In genomic region chr20:3670945-3671344, GRCh38 we compare ENCODE assay signal across 19 cellular contexts. TPM values are rescaled to one million over a fixed set of nuclear protein-coding genes. Genes with fewer than 3 reads are reported as not detected.
A peak's percentile ranks its signal among the peaks of the same experiment; 100 is the strongest.
DNase-seq lines count a peak whose midpoint lies in the region; ATAC-seq and TF ChIP-seq lines count a peak whose summit lies in the region.
"Had no signal": no experiment of that assay in that cellular context is flagged by ENCODE, and none has a peak within 500 bp of the region (broad histone marks: within the 10 kb centered on the region; RNA-seq: fewer than 3 reads in every experiment).

No MANE protein-coding gene starts in this region.

- peak overlapping the region; percentile 44 for H3K18ac ChIP-seq in neuronal stem cell (ENCODE audit: low read length)

- WGBS in neuronal stem cell (ENCODE audit: extremely low coverage in 2 of 2, insufficient read length in 2 of 2, insufficient replicate concordance in 1 of 2), 2 donors, result no CpG with 5 or more reads among the region's 10 CpGs

- peak overlapping the region; percentile 63 for H2AFZ ChIP-seq in neuronal stem cell (ENCODE audit: low read length)
- H2AFZ ChIP-seq: GM23248 had no signal

- no peak overlapping the region for H3K14ac ChIP-seq in neuronal stem cell (ENCODE audit: low read length)

- peaks cover 5 to 70% (median 40%) of the 10 kb centered on the region in 3 experiments for H3K27me3 ChIP-seq in neuronal stem cell (ENCODE audit: control insufficient read depth in 3 of 3, insufficient read depth in 3 of 3, low read depth in 1 of 3, low read length in 3 of 3)
- H3K27me3 ChIP-seq in breast epithelium, result peaks cover 0 to 53% of the 10 kb centered on the region in 2 donors

- H3K36me3 ChIP-seq in neuronal stem cell (replicated peaks in 1 of 2; ENCODE audit: control insufficient read depth in 2 of 2, insufficient read depth in 2 of 2, low read length in 2 of 2) (no peaks in the 10 kb centered on the region), breast epithelium (no peaks in the 10 kb centered on the region)

- H3K9ac ChIP-seq in neuronal stem cell (ENCODE audit: low read depth, low read length, poor library complexity), result no peak overlapping the region
- H3K9ac ChIP-seq: GM23248 had no signal

- H3K4me1 Mint-ChIP-seq in WTC11, result peaks cover 31% of the 10 kb centered on the region

- H3K27ac Mint-ChIP-seq in WTC11, result no peak overlapping the region
- H3K27ac Mint-ChIP-seq: CD4-positive, CD25-positive, alpha-beta regulatory T cell; IgD-negative memory B cell had no signal

- CTCF ChIA-PET in WTC11 (lab: Charles Lee), result interaction anchor here (0.7 to 6.4 kb wide), 18 partner anchors 11 to 110 kb away, joined by 3 to 56 read pairs (median 4); partner anchors contain the start of genes ADAM33, ADISSP, HSPA12B and SIGLEC1

- intact Hi-C loops in left ventricle myocardium superior (cut with micrococcal nuclease), result no loop called here
- intact Hi-C loops in left cardiac atrium (cut with DNase I), result loop anchor here (10.0 kb wide), 3 partner anchors 94 to 414 kb away; partner anchors contain the start of gene ADISSP (in 1 of the 2)
- intact Hi-C loops in breast epithelium (cut with DNase I; ENCODE audit: low total_unique reads), result no loop called here

- H4K91ac ChIP-seq in neuronal stem cell (ENCODE audit: low read depth, low read length, poor library complexity), result peak overlapping the region; percentile 30

- no peak overlapping the region for H3K4ac ChIP-seq in neuronal stem cell (ENCODE audit: low read length)

- H3K4me3 Mint-ChIP-seq in WTC11, result 0 out of 2 replicates have a peak overlapping the region, but pooled peaks have one; percentile 27
- H3K4me3 Mint-ChIP-seq: IgD-negative memory B cell had no signal

- H3K9me3 ChIP-seq in neuronal stem cell (replicated peaks in 1 of 2; ENCODE audit: control insufficient read depth in 2 of 2, insufficient read depth in 1 of 2, low read depth in 1 of 2, low read length in 2 of 2), result no peaks in the 10 kb centered on the region
- H3K9me3 ChIP-seq in breast epithelium, result no peaks in the 10 kb centered on the region

- ATAC-seq in left ventricle myocardium superior (no peak), left cardiac atrium (no peak), WTC11 (no peak), GM18868 (IDR thresholded peaks at IDR 0.05; ENCODE audit: unreplicated experiment) (no peak), HG02840 (IDR thresholded peaks at IDR 0.05; ENCODE audit: low FRiP score, unreplicated experiment) (no peak)

- POLR2A ChIA-PET in WTC11 (lab: Charles Lee), result no interaction called here

- H2BK15ac ChIP-seq in neuronal stem cell (ENCODE audit: low read length), result no peak overlapping the region

- DNase-seq in left ventricle myocardium superior (peak; percentile 22), left cardiac atrium (no peak), WTC11 (ENCODE audit: low spot score) (no peak), neuronal stem cell (ENCODE audit: low spot score) (no peak), breast epithelium (ENCODE audit: low spot score in 2 of 2) (no peak)
- DNase-seq: 8988T; C1 segment of cervical spinal cord; CD4-positive, CD25-positive, alpha-beta regulatory T cell; CD8-positive, alpha-beta memory T cell; COR-L47; DMS 273 treated with DMSO at 0.1 percent for 48 hours; DND-41; HCEC 1CT had no signal

- no peak overlapping the region for H2BK5ac ChIP-seq in neuronal stem cell (ENCODE audit: low read length)

- H2AK5ac ChIP-seq in neuronal stem cell (ENCODE audit: low read depth, low read length), result no peak overlapping the region

- H2BK120ac ChIP-seq in neuronal stem cell (ENCODE audit: low read depth, low read length), result no peak overlapping the region

- H3K79me1 ChIP-seq in neuronal stem cell (ENCODE audit: low read depth, low read length), result no peaks in the 10 kb centered on the region

- H3K27me3 Mint-ChIP-seq in WTC11 (ENCODE audit: low read depth), result peaks cover 38% of the 10 kb centered on the region

- H3K23ac ChIP-seq in neuronal stem cell (ENCODE audit: low read depth, low read length, poor library complexity), result no peak overlapping the region

- H3K9me3 Mint-ChIP-seq in WTC11, result no peaks in the 10 kb centered on the region
- H3K9me3 Mint-ChIP-seq: IgD-negative memory B cell had no signal

- no peaks in the 10 kb centered on the region for H3K36me3 Mint-ChIP-seq in WTC11
- H3K36me3 Mint-ChIP-seq: CD4-positive, CD25-positive, alpha-beta regulatory T cell; CD8-positive, alpha-beta memory T cell; IgD-negative memory B cell had no signal

- no peak for TF ChIP-seq CTCF in WTC11 (IDR thresholded peaks at IDR 0.05)
- no peak for TF ChIP-seq CTCF in breast epithelium (IDR thresholded peaks at IDR 0.05)

- H2BK12ac ChIP-seq in neuronal stem cell (ENCODE audit: low read length), result no peak overlapping the region

- TF ChIP-seq POLR2A in breast epithelium (IDR thresholded peaks at IDR 0.05), result no peak

- no peak overlapping the region for H3K4me2 ChIP-seq in neuronal stem cell (ENCODE audit: insufficient read depth, low read length, poor library complexity, severe bottlenecking)

- H3K4me3 ChIP-seq in neuronal stem cell (ENCODE audit: low read length in 2 of 2) (no peak overlapping the region), breast epithelium (no peak overlapping the region)
- H3K4me3 ChIP-seq: GM23248 had no signal

- no peak overlapping the region for H3K27ac ChIP-seq in neuronal stem cell (replicated peaks; ENCODE audit: low read length)
- no peak overlapping the region for H3K27ac ChIP-seq in breast epithelium
- H3K27ac ChIP-seq: GM23248 had no signal

- H4K8ac ChIP-seq in neuronal stem cell (ENCODE audit: low read depth, low read length), result no peak overlapping the region

- H3K4me1 ChIP-seq in neuronal stem cell (ENCODE audit: control insufficient read depth in 2 of 2, insufficient read depth in 1 of 2, low read depth in 1 of 2, low read length in 2 of 2) (peaks cover 0 to 2% of the 10 kb centered on the region in 2 donors), breast epithelium (no peaks in the 10 kb centered on the region)

TF ChIP-seq in WTC11, 78 proteins besides CTCF, POLR2A, EP300 and RAD21:
- no peak for TF ChIP-seq CREB1 (CRISPR knock-in tag; IDR thresholded peaks at IDR 0.05)
- no peak for TF ChIP-seq GABPB1 (CRISPR knock-in tag; IDR thresholded peaks at IDR 0.05)
- TF ChIP-seq ATF1 (CRISPR knock-in tag; IDR thresholded peaks at IDR 0.05), result no peak
- no peak for TF ChIP-seq ZNF263 (CRISPR knock-in tag; IDR thresholded peaks at IDR 0.05; ENCODE audit: low read depth)
- TF ChIP-seq SMAD4 (CRISPR knock-in tag; IDR thresholded peaks at IDR 0.05), result no peak
- no peak for TF ChIP-seq KAT7 (CRISPR knock-in tag; IDR thresholded peaks at IDR 0.05; ENCODE audit: borderline replicate concordance)
- no peak for TF ChIP-seq E2F4 (CRISPR knock-in tag; IDR thresholded peaks at IDR 0.05; ENCODE audit: borderline replicate concordance, low read depth)
- TF ChIP-seq MLX (CRISPR knock-in tag; IDR thresholded peaks at IDR 0.05), result no peak
- TF ChIP-seq GTF2I (CRISPR knock-in tag; conservative IDR thresholded peaks at IDR 0.05), result no peak
- no peak for TF ChIP-seq ZNF232 (CRISPR knock-in tag; IDR thresholded peaks at IDR 0.05)
- no peak for TF ChIP-seq ZSCAN18 (CRISPR knock-in tag; IDR thresholded peaks at IDR 0.05)
- no peak for TF ChIP-seq TEAD1 (CRISPR knock-in tag; IDR thresholded peaks at IDR 0.05)
- no peak for TF ChIP-seq FOXK1 (CRISPR knock-in tag; IDR thresholded peaks at IDR 0.05)
- no peak for TF ChIP-seq CREM (CRISPR knock-in tag; IDR thresholded peaks at IDR 0.05)
- TF ChIP-seq TCF7 (CRISPR knock-in tag; IDR thresholded peaks at IDR 0.05; ENCODE audit: low read depth), result no peak
- TF ChIP-seq GRHL2 (CRISPR knock-in tag; IDR thresholded peaks at IDR 0.05; ENCODE audit: insufficient replicate concordance, severe bottlenecking), result no peak
TF ChIP-seq in WTC11: peak in this region for 0.

RNA-seq across cellular contexts. Expression of gene GFRA4, which starts 7.7 kb away (rescaled TPM):
- total RNA-seq in left ventricle myocardium superior, result not detected
- not detected for total RNA-seq in left cardiac atrium
- not detected in 3 replicates for total RNA-seq in WTC11 (2021)
- not detected for polyA plus RNA-seq in neuronal stem cell (2013, experiment 1 of 2)
- polyA plus RNA-seq in neuronal stem cell (2013, experiment 2 of 2), result not detected
- total RNA-seq in breast epithelium, result not detected
- total RNA-seq: A673; CD4-positive, CD25-positive, alpha-beta regulatory T cell; CD8-positive, alpha-beta memory T cell; GM23248 had no signal
- polyA plus RNA-seq: AG04450; CD4-positive, CD25-positive, alpha-beta regulatory T cell; CD8-positive, alpha-beta memory T cell; GM23248; IgD-negative memory B cell had no signal

RNA-seq across cellular contexts. Expression of gene ADAM33, which starts 10.9 kb away (rescaled TPM):
- total RNA-seq in left ventricle myocardium superior (12.2 TPM), left cardiac atrium (10 to 100 TPM in 1 of 2 donors, 1 to 10 TPM in 1; 9.9 to 18.5 TPM), WTC11 (2021) (5.3 to 7.1 TPM (median 7.0 TPM) in 3 replicates), breast epithelium (10 to 100 TPM; 29.4 to 39.5 (median 37.4) TPM)
- polyA plus RNA-seq in neuronal stem cell (2013, experiment 1 of 2), result 5.2 TPM
- 5.3 TPM for polyA plus RNA-seq in neuronal stem cell (2013, experiment 2 of 2)
- total RNA-seq: A673; CD4-positive, CD25-positive, alpha-beta regulatory T cell; CD8-positive, alpha-beta memory T cell had no signal
- polyA plus RNA-seq: CD4-positive, CD25-positive, alpha-beta regulatory T cell; CD8-positive, alpha-beta memory T cell; IgD-negative memory B cell had no signal

RNA-seq across cellular contexts. Expression of gene SIGLEC1, which starts 41.5 kb away (rescaled TPM):
- total RNA-seq in left ventricle myocardium superior (7.1 TPM), left cardiac atrium (10 to 100 TPM; 12.4 to 23.9 TPM), WTC11 (2021) (0.04 to 0.11 TPM in 2 of 3 replicates, not detected in the other), breast epithelium (10 to 100 TPM in 1 of 3 donors, 1 to 10 TPM in 2; 2.0 to 32.0 (median 6.9) TPM)
- polyA plus RNA-seq in neuronal stem cell (2013, experiment 1 of 2), result 0.01 TPM
- polyA plus RNA-seq in neuronal stem cell (2013, experiment 2 of 2), result 0.01 TPM
- total RNA-seq: A673; CD4-positive, CD25-positive, alpha-beta regulatory T cell; GM23248 had no signal
- polyA plus RNA-seq: AG04450; CD4-positive, CD25-positive, alpha-beta regulatory T cell; CD8-positive, alpha-beta memory T cell; GM23248; IgD-negative memory B cell had no signal

Comparison
In these comparisons a context has a peak if more than half of its experiments do, and no peak if none do; other contexts are left out.
1. intact Hi-C loops: an anchor here in left cardiac atrium (10.0 kb wide); none called in left ventricle myocardium superior and breast epithelium.